ENCODE assay signal across 9 cellular contexts in the genomic region with DNA sequence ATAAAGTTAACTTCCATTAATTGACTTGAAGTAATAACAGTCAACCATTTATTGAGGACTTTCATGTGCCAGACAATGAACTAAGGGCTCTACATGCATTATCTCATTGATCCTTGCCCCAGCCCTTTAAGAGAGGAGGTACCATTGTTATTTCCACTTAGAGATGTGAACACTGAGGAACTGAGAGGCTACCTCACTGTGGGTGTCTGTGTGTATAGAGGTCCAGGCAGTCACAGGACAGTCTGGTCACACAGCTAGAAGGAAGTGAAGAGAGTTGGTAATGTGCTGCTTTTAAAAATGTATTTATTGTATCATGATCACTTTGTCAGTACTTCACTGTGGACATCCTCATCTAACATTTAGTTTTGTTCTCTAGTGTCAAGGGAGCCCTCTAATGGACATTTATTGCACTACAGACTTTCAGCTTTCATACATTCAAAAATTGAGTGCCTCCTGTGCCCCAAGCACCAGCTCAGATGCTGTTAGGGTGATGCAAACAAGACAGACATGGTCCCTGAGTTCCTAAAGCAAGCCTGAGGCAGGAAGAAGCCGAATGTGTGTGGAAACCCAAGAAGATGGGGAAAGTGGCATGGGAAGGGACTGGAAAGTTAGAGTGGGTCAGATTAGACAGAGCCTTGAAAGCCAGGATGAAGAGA.
DNase-seq lines count a peak whose midpoint lies in the region; ATAC-seq and TF ChIP-seq lines count a peak whose summit lies in the region.
"Had no signal": no experiment of that assay in that cellular context is flagged by ENCODE, and none has a peak within 500 bp of the region (broad histone marks: within the 10 kb centered on the region; RNA-seq: fewer than 3 reads in every experiment).

No MANE protein-coding gene starts in this region.

- H3K4me2 ChIP-seq in KMS-11 (no peak overlapping the region), PC-3 (ENCODE audit: low read length) (no peak overlapping the region)

- WGBS in body of pancreas, 2 donors, result 41 to 47% methylated on average over 1 of the region's 1 CpG

- H3K4me3 ChIP-seq in Caco-2 (ENCODE audit: low read depth, low read length) (no peak overlapping the region), KMS-11 (IDR thresholded peaks at IDR 0.05; ENCODE audit: insufficient read depth, low read depth, low read length) (no peak overlapping the region), PC-3 (ENCODE audit: low read length) (no peak overlapping the region), body of pancreas (no peak overlapping the region)

- no peaks in the 10 kb centered on the region for H3F3A ChIP-seq in PC-3 (ENCODE audit: low read length, unreplicated experiment)

- POLR2A ChIA-PET in Caco-2 (lab: Charles Lee), result no interaction called here
- POLR2A ChIA-PET in PC-3 (lab: Charles Lee; ENCODE audit: unreplicated experiment), result no interaction called here

- CTCF ChIA-PET in Caco-2 (lab: Charles Lee) (interaction anchor here (0.8 to 2.3 kb wide), 7 partner anchors 28 to 201 kb away, joined by 3 to 18 read pairs (median 3); no protein-coding TSS in a partner anchor), PC-3 (lab: Charles Lee) (interaction anchor here (0.6 to 1.1 kb wide), 4 partner anchors 11 to 526 kb away, joined by 3 to 5 read pairs (median 4); no protein-coding TSS in a partner anchor)

- ATAC-seq in GM18907 (IDR thresholded peaks at IDR 0.05; ENCODE audit: unreplicated experiment), result peak; percentile 68
- peak; percentile 65 for ATAC-seq in PC-3
- peak; percentile 57 for ATAC-seq in body of pancreas
- ATAC-seq in stimulated activated naive B cell treated with anti-CD40 and anti-IgM and Interleukin-4, amounts not matched to agents 10 μg/mL and 1 μg/mL and 100 μg/mL, for 72 hours (replicated peaks), result peak; percentile 69 to 76

- no peak for TF ChIP-seq POLR2A in body of pancreas (IDR thresholded peaks at IDR 0.05)

- no peaks in the 10 kb centered on the region for H3K36me3 Mint-ChIP-seq in Caco-2 (ENCODE audit: insufficient read depth, unreplicated experiment)
- no peaks in the 10 kb centered on the region for H3K36me3 Mint-ChIP-seq in stimulated activated naive B cell treated with anti-CD40 and anti-IgM and Interleukin-4, amounts not matched to agents 10 μg/mL and 1 μg/mL and 100 μg/mL, for 72 hours

- H2AFZ ChIP-seq in KMS-11 (ENCODE audit: low read depth), result no peak overlapping the region
- H2AFZ ChIP-seq in PC-3 (ENCODE audit: low read length), result no peak overlapping the region

- no peak overlapping the region for H3K4me3 Mint-ChIP-seq in Caco-2 (ENCODE audit: unreplicated experiment)
- no peak overlapping the region for H3K4me3 Mint-ChIP-seq in stimulated activated naive B cell treated with anti-CD40 and anti-IgM and Interleukin-4, amounts not matched to agents 10 μg/mL and 1 μg/mL and 100 μg/mL, for 72 hours
- H3K4me3 Mint-ChIP-seq: T-helper 1 cell treated with Interleukin-12 subunit alpha and Interleukin-12 subunit beta and Interleukin-4 antibody, amounts not matched to agents 30 μg/mL and 1 μg/mL, for 36 hours had no signal

- no peak overlapping the region for H3K9ac ChIP-seq in KMS-11
- H3K9ac ChIP-seq in PC-3 (ENCODE audit: low read length), result no peak overlapping the region

- H3K4me1 Mint-ChIP-seq in Caco-2 (ENCODE audit: low read depth, unreplicated experiment), result no peaks in the 10 kb centered on the region
- no peaks in the 10 kb centered on the region for H3K4me1 Mint-ChIP-seq in stimulated activated naive B cell treated with anti-CD40 and anti-IgM and Interleukin-4, amounts not matched to agents 10 μg/mL and 1 μg/mL and 100 μg/mL, for 72 hours

- peak; percentile 60 to 77 for TF ChIP-seq CTCF in Caco-2 (IDR thresholded peaks at IDR 0.05; ENCODE audit: insufficient read depth in 1 of 2, low read depth in 1 of 2, low read length in 1 of 2, severe bottlenecking in 1 of 2, unreplicated experiment in 1 of 2)
- peak; percentile 66 for TF ChIP-seq CTCF in KMS-11 (conservative IDR thresholded peaks at IDR 0.05; ENCODE audit: low read depth, low read length)
- peak; percentile 75 for TF ChIP-seq CTCF in PC-3 (conservative IDR thresholded peaks at IDR 0.05; ENCODE audit: low read depth, low read length)
- peak; percentile 36 to 80 (median 71) for TF ChIP-seq CTCF in body of pancreas (IDR thresholded peaks at IDR 0.05)

- H3K36me3 ChIP-seq in Caco-2 (ENCODE audit: control insufficient read depth, insufficient read depth, low read length) (no peaks in the 10 kb centered on the region), KMS-11 (ENCODE audit: insufficient read depth) (no peaks in the 10 kb centered on the region), PC-3 (ENCODE audit: low read depth, low read length) (no peaks in the 10 kb centered on the region), body of pancreas (replicated peaks in 1 of 2; ENCODE audit: insufficient read depth in 1 of 2, low read depth in 2 of 2) (no peaks in the 10 kb centered on the region)

- H3K27ac Mint-ChIP-seq in Caco-2 (ENCODE audit: unreplicated experiment), result no peak overlapping the region
- no peak overlapping the region for H3K27ac Mint-ChIP-seq in stimulated activated naive B cell treated with anti-CD40 and anti-IgM and Interleukin-4, amounts not matched to agents 10 μg/mL and 1 μg/mL and 100 μg/mL, for 72 hours
- H3K27ac Mint-ChIP-seq: T-helper 1 cell treated with Interleukin-12 subunit alpha and Interleukin-12 subunit beta and Interleukin-4 antibody, amounts not matched to agents 30 μg/mL and 1 μg/mL, for 36 hours had no signal

- no peaks in the 10 kb centered on the region for H4K20me1 ChIP-seq in KMS-11 (ENCODE audit: insufficient read depth)
- no peaks in the 10 kb centered on the region for H4K20me1 ChIP-seq in PC-3 (ENCODE audit: low read length)

- DNase-seq in Caco-2 (peak in 1 of 2 experiments; percentile 65), PC-3 (peak; percentile 76), body of pancreas (peak in 1 of 4 donors; percentile 31), inferior parietal cortex (ENCODE audit: extremely low spot score) (peak; percentile 78)
- no peak for DNase-seq in stimulated activated naive B cell treated with anti-CD40 and anti-IgM and Interleukin-4, amounts not matched to agents 10 μg/mL and 1 μg/mL and 100 μg/mL, for 72 hours
- no peak for DNase-seq in activated naive CD4-positive, alpha-beta T cell treated with anti-CD3 and anti-CD28 coated beads, Interleukin-2, amount 50 U/mL, for 16 hours

- intact Hi-C loops in Caco-2 (cut with micrococcal nuclease; ENCODE audit: unreplicated experiment) (loop anchor here (1.0 to 2.0 kb wide), 4 partner anchors 47 to 682 kb away; no protein-coding TSS in a partner anchor), PC-3 (cut with micrococcal nuclease) (loop anchor here (1.0 to 2.0 kb wide), 4 partner anchors 32 to 199 kb away; a partner anchor contains a TSS), body of pancreas (cut with DNase I) (no loop called here)

- no peaks in the 10 kb centered on the region for H3K9me2 ChIP-seq in PC-3 (replicated peaks; ENCODE audit: low read length)

- no peaks in the 10 kb centered on the region for H3K9me3 Mint-ChIP-seq in Caco-2 (ENCODE audit: unreplicated experiment)
- H3K9me3 Mint-ChIP-seq in stimulated activated naive B cell treated with anti-CD40 and anti-IgM and Interleukin-4, amounts not matched to agents 10 μg/mL and 1 μg/mL and 100 μg/mL, for 72 hours, result no peaks in the 10 kb centered on the region
- H3K9me3 Mint-ChIP-seq: T-helper 1 cell treated with Interleukin-12 subunit alpha and Interleukin-12 subunit beta and Interleukin-4 antibody, amounts not matched to agents 30 μg/mL and 1 μg/mL, for 36 hours had no signal

- no peaks in the 10 kb centered on the region for H3K4me1 ChIP-seq in Caco-2
- H3K4me1 ChIP-seq in KMS-11 (ENCODE audit: low read depth, poor library complexity, severe bottlenecking), result peaks cover 10% of the 10 kb centered on the region
- no peaks in the 10 kb centered on the region for H3K4me1 ChIP-seq in PC-3 (ENCODE audit: insufficient read depth, low read length)
- peaks cover 10% of the 10 kb centered on the region for H3K4me1 ChIP-seq in body of pancreas

- H3K27me3 Mint-ChIP-seq in Caco-2 (ENCODE audit: insufficient read depth, unreplicated experiment), result no peaks in the 10 kb centered on the region
- no peaks in the 10 kb centered on the region for H3K27me3 Mint-ChIP-seq in stimulated activated naive B cell treated with anti-CD40 and anti-IgM and Interleukin-4, amounts not matched to agents 10 μg/mL and 1 μg/mL and 100 μg/mL, for 72 hours

- H3K27ac ChIP-seq in KMS-11, result no peak overlapping the region
- no peak overlapping the region for H3K27ac ChIP-seq in PC-3 (ENCODE audit: low read length)
- H3K27ac ChIP-seq in body of pancreas, result no peak overlapping the region

- H3K27me3 ChIP-seq in Caco-2 (replicated peaks; ENCODE audit: control insufficient read depth, insufficient read depth, low read length) (no peaks in the 10 kb centered on the region), KMS-11 (ENCODE audit: insufficient read depth, low read depth) (no peaks in the 10 kb centered on the region), PC-3 (ENCODE audit: low read length) (no peaks in the 10 kb centered on the region), body of pancreas (no peaks in the 10 kb centered on the region)

- BruUV-seq in Caco-2 (replicated peaks; lab: Mats Ljungman, UMichigan) (no TSS peak), PC-3 (replicated peaks; lab: Mats Ljungman, UMichigan) (no TSS peak)

- no peaks in the 10 kb centered on the region for H3K9me3 ChIP-seq in Caco-2
- H3K9me3 ChIP-seq in PC-3 (ENCODE audit: low read length), result no peaks in the 10 kb centered on the region
- H3K9me3 ChIP-seq in body of pancreas, result no peaks in the 10 kb centered on the region

- H3K79me2 ChIP-seq in KMS-11 (ENCODE audit: insufficient read depth, low read depth) (no peaks in the 10 kb centered on the region), PC-3 (ENCODE audit: low read length) (no peaks in the 10 kb centered on the region)

Comparison
In these comparisons a context has a peak if more than half of its experiments do, and no peak if none do; other contexts are left out.
1. DNase-seq: peak in PC-3 (single experiment) and inferior parietal cortex (single experiment); none in stimulated activated naive B cell treated with anti-CD40 and anti-IgM and Interleukin-4, amounts not matched to agents 10 μg/mL and 1 μg/mL and 100 μg/mL, for 72 hours (single experiment) and activated naive CD4-positive, alpha-beta T cell treated with anti-CD3 and anti-CD28 coated beads, Interleukin-2, amount 50 U/mL, for 16 hours (single experiment).
2. Peak in every context shown above with its lines, with median percentiles within 50 percentile points of each other: CTCF ChIP-seq and ATAC-seq.